ENCODE assay signal across 10 cellular contexts in the genomic region with DNA sequence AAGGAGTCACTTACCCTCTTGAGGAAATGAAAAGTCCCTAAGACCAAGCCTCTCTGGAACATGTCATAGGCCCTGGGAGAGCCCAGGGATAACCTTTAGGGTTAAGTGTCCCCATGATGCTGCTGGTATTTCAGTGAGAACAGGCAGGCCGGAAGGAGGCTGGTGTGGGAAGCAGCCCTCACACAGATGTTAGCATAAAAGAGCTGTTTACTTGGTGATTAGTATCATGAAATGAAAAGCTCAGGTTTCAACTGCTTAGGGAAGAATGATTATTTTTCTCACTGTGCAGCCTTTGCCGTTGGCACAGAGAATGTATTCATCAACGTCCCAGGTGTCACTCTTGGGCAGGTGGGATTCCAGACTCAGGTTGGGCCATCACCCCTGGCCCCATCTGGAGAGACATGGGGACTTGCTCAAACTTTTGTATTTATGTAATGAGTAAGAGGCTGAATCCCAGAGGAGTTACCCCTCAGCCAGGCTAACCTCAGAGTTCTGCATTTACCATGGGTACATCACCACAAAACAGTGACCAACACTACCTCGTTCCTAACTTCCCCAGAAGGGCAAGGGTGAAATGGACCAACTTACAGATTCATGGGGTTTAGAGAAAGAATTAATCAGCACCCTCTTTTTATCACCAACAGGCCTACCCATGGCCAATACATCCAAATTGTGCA.
DNase-seq lines count a peak whose midpoint lies in the region; ATAC-seq and TF ChIP-seq lines count a peak whose summit lies in the region.
"Had no signal": no experiment of that assay in that cellular context is flagged by ENCODE, and none has a peak within 500 bp of the region (broad histone marks: within the 10 kb centered on the region; RNA-seq: fewer than 3 reads in every experiment).

No MANE protein-coding gene starts in this region.

- intact Hi-C loops in ovary (cut with DNase I) (no loop called here), lower leg skin (cut with DNase I; ENCODE audit: low total_unique reads) (no loop called here)

- TF ChIP-seq CTCF in ovary (IDR thresholded peaks at IDR 0.05) (no peak), Peyer's patch (IDR thresholded peaks at IDR 0.05) (no peak), lower leg skin (IDR thresholded peaks at IDR 0.05) (no peak)

- no peak for TF ChIP-seq EP300 in ovary (IDR thresholded peaks at IDR 0.05)

- ATAC-seq in GM18502 (IDR thresholded peaks at IDR 0.05; ENCODE audit: poor library complexity, unreplicated experiment), result peak; percentile 53
- ATAC-seq: activated naive CD4-positive, alpha-beta T cell treated with anti-CD3 and anti-CD28 coated beads, Interleukin-2, amount 50 U/mL, for 72 hours had no signal

- H3K4me1 ChIP-seq in ovary (ENCODE audit: insufficient read depth), result peaks cover 10% of the 10 kb centered on the region
- H3K4me1 ChIP-seq in Peyer's patch, result peaks cover 0 to 11% (median 0%) of the 10 kb centered on the region in 4 donors

- TF ChIP-seq POLR2A in ovary (IDR thresholded peaks at IDR 0.05), result no peak
- TF ChIP-seq POLR2A in Peyer's patch (IDR thresholded peaks at IDR 0.05), result no peak
- no peak for TF ChIP-seq POLR2A in lower leg skin (IDR thresholded peaks at IDR 0.05)

- H3K27ac ChIP-seq in ovary, result peak overlapping the region; percentile 7 to 49
- H3K27ac ChIP-seq in Peyer's patch, result peak overlapping the region in 1 of 4 donors; percentile 36
- H3K27ac ChIP-seq: neutrophil had no signal

- 14 to 47% (median 28%) methylated on average over 4 of the region's 4 CpGs for WGBS in ovary, 3 donors
- WGBS in lower leg skin, 2 donors, result 44 to 63% methylated on average over 4 of the region's 4 CpGs

- H3K4me3 ChIP-seq in ovary, result no peak overlapping the region
- H3K4me3 ChIP-seq in Peyer's patch, result no peak overlapping the region
- no peak overlapping the region for H3K4me3 ChIP-seq in lower leg skin (ENCODE audit: low read depth, poor library complexity, severe bottlenecking)

- no peaks in the 10 kb centered on the region for H3K9me3 ChIP-seq in ovary
- no peaks in the 10 kb centered on the region for H3K9me3 ChIP-seq in Peyer's patch
- H3K9me3 ChIP-seq: neutrophil had no signal

- H3K36me3 ChIP-seq in ovary, result no peaks in the 10 kb centered on the region
- H3K36me3 ChIP-seq in Peyer's patch, result no peaks in the 10 kb centered on the region
- H3K36me3 ChIP-seq: neutrophil had no signal

- no peaks in the 10 kb centered on the region for H3K27me3 ChIP-seq in ovary
- H3K27me3 ChIP-seq in Peyer's patch, result no peaks in the 10 kb centered on the region
- H3K27me3 ChIP-seq: neutrophil had no signal

- peak; percentile 83 for DNase-seq in NCI-H1105 treated with DMSO at 0.1 percent for 48 hours (lab: John Stamatoyannopoulos, UW)
- peak; percentile 33 for DNase-seq in brain pericyte (ENCODE audit: low read depth, low spot score)
- DNase-seq in ovary, result peak in 2 of 5 donors; percentile 12 to 14
- no peak for DNase-seq in ecto neural progenitor cell (ENCODE audit: low spot score)
- no peak for DNase-seq in Peyer's patch
- DNase-seq in lower leg skin (ENCODE audit: low spot score in 2 of 2), result no peak
- no peak for DNase-seq in central memory CD4-positive, alpha-beta T cell

Comparison
In these comparisons a context has a peak if more than half of its experiments do, and no peak if none do; other contexts are left out.
1. DNase-seq: peak in NCI-H1105 treated with DMSO at 0.1 percent for 48 hours (single experiment) and brain pericyte (single experiment); none in ecto neural progenitor cell (single experiment), Peyer's patch (0 of 3), lower leg skin (0 of 2) and central memory CD4-positive, alpha-beta T cell (single experiment).